In genomic region chr20:36273414-36274247, GRCh38 we compare ENCODE assay signal across 8 cellular contexts. TPM values are rescaled to one million over a fixed set of nuclear protein-coding genes. Genes with fewer than 3 reads are reported as not detected.
A peak's percentile ranks its signal among the peaks of the same experiment; 100 is the strongest.
DNase-seq lines count a peak whose midpoint lies in the region; ATAC-seq and TF ChIP-seq lines count a peak whose summit lies in the region.

No MANE protein-coding gene starts in this region.

- H3K4me2 ChIP-seq in SK-N-SH: no peak overlapping the region

- H3K9ac ChIP-seq in SK-N-SH: no peak overlapping the region

- CTCF ChIA-PET in SK-N-SH (lab: Yijun Ruan, JAX): interaction anchor here (0.8 to 11.3 kb wide), 13 partner anchors 9 to 175 kb away, joined by 3 to 94 read pairs (median 4); no protein-coding TSS in a partner anchor

- no peak overlapping the region for H3K4me3 ChIP-seq in SK-N-SH (ENCODE audit: low read depth in 2 of 2, low read length in 1 of 2)
- no peak overlapping the region for H3K4me3 ChIP-seq in Peyer's patch

- H3K4me1 ChIP-seq in SK-N-SH (ENCODE audit: control insufficient read depth in 1 of 2, insufficient read depth in 2 of 2, low read depth in 1 of 2, low read length in 1 of 2) (peaks cover 0 to 14% of the 10 kb centered on the region in 2 experiments; a peak in 1 of 4 replicates), Peyer's patch (no peaks in the 10 kb centered on the region)

- POLR2A ChIA-PET in SK-N-SH (lab: Yijun Ruan, JAX): no interaction called here

- H3K27ac ChIP-seq in SK-N-SH (ENCODE audit: low read depth in 2 of 2, low read length in 1 of 2): no peak overlapping the region
- H3K27ac ChIP-seq in Peyer's patch: no peak overlapping the region

- H3K9me2 ChIP-seq in SK-N-SH: no peaks in the 10 kb centered on the region

- peak; percentile 61 for TF ChIP-seq RAD21 in SK-N-SH (IDR thresholded peaks at IDR 0.05; ENCODE audit: low read length)

- WGBS in SK-N-SH (ENCODE audit: low lambda C conversion rate): 45% methylated on average over 10 of the region's 14 CpGs

- no peaks in the 10 kb centered on the region for H3K36me3 ChIP-seq in SK-N-SH (replicated peaks in 1 of 2; ENCODE audit: control insufficient read depth in 1 of 2, insufficient read depth in 2 of 2, low read length in 1 of 2)
- H3K36me3 ChIP-seq in Peyer's patch: no peaks in the 10 kb centered on the region

- H3F3A ChIP-seq in SK-N-SH (replicated peaks; ENCODE audit: insufficient read depth): no peaks in the 10 kb centered on the region

- no peaks in the 10 kb centered on the region for H4K20me1 ChIP-seq in SK-N-SH (ENCODE audit: insufficient read depth)

- no peaks in the 10 kb centered on the region for H3K9me3 ChIP-seq in SK-N-SH
- no peaks in the 10 kb centered on the region for H3K9me3 ChIP-seq in Peyer's patch

- no peak for TF ChIP-seq POLR2A in Peyer's patch (IDR thresholded peaks at IDR 0.05)

- H3K27me3 ChIP-seq in SK-N-SH (ENCODE audit: insufficient read depth) (no peaks in the 10 kb centered on the region; the same call in 1 of the 2 replicates), Peyer's patch (no peaks in the 10 kb centered on the region)

- no peak for TF ChIP-seq EP300 in SK-N-SH (IDR thresholded peaks at IDR 0.05; ENCODE audit: borderline replicate concordance in 1 of 2, low read depth in 1 of 2, low read length in 1 of 2)

- ATAC-seq in GM21825 (IDR thresholded peaks at IDR 0.05; ENCODE audit: unreplicated experiment) (no peak), GM18867 (IDR thresholded peaks at IDR 0.05; ENCODE audit: unreplicated experiment) (no peak)

- DNase-seq in ACHN (peak; percentile 25), GM10266 (ENCODE audit: extremely low spot score) (peak; percentile 33), SK-N-SH (peak; percentile 51), glomerular endothelial cell (ENCODE audit: extremely low read depth, low read depth, low spot score) (peak; percentile 1), Peyer's patch (no peak), NCI-H510A treated with DMSO at 0.1 percent for 48 hours (lab: John Stamatoyannopoulos, UW) (no peak)

- in situ Hi-C loops in ACHN (cut with HindIII; ENCODE audit: low pct_ligation_motif_present, low pct_unique_long_range_greater_than_20kb, low sequenced_read_pairs): no loop called here

- peak; percentile 37 for TF ChIP-seq CTCF in GM10266 (IDR thresholded peaks at IDR 0.05; ENCODE audit: control insufficient read depth, insufficient read depth, low read depth, missing control alignments)
- peak; percentile 43 for TF ChIP-seq CTCF in SK-N-SH (IDR thresholded peaks at IDR 0.05)
- TF ChIP-seq CTCF in Peyer's patch (IDR thresholded peaks at IDR 0.05): peak in 2 of 6 experiments; percentile 12 to 18

- no peak overlapping the region for H2AFZ ChIP-seq in SK-N-SH (ENCODE audit: low read depth)

- H3K79me2 ChIP-seq in SK-N-SH (ENCODE audit: insufficient read depth): no peaks in the 10 kb centered on the region

TF ChIP-seq in SK-N-SH, 30 proteins besides CTCF, POLR2A, EP300 and RAD21:
- TF ChIP-seq RXRA (IDR thresholded peaks at IDR 0.05; ENCODE audit: borderline replicate concordance, low read depth): no peak
- no peak for TF ChIP-seq TAF1 (IDR thresholded peaks at IDR 0.05; ENCODE audit: borderline replicate concordance, low read depth, low read length)
- no peak for TF ChIP-seq USF1 (IDR thresholded peaks at IDR 0.05; ENCODE audit: borderline replicate concordance, low read depth)
- TF ChIP-seq ELF1 (IDR thresholded peaks at IDR 0.05): no peak
- TF ChIP-seq YY1 (IDR thresholded peaks at IDR 0.05; ENCODE audit: low read depth): no peak
- no peak for TF ChIP-seq REST (IDR thresholded peaks at IDR 0.05; ENCODE audit: low read depth, low read length)
- TF ChIP-seq RCOR1 (IDR thresholded peaks at IDR 0.05; ENCODE audit: low read length): no peak
- no peak for TF ChIP-seq IRF3 (IDR thresholded peaks at IDR 0.05; ENCODE audit: low read depth, low read length)
- peak; percentile 59 for TF ChIP-seq SMC3 (IDR thresholded peaks at IDR 0.05; ENCODE audit: low read depth, low read length)

RNA-seq across cellular contexts. Expression of gene DLGAP4, which starts 32.5 kb away (rescaled TPM):
- polyA plus RNA-seq in SK-N-SH (2012; rRNA removed): 12.7 and 31.2 TPM in 2 replicates
- 16.5 and 24.1 TPM in 2 replicates for polyA plus RNA-seq in SK-N-SH (2012; cell fraction: cytosol; rRNA removed)
- 65.0 and 82.1 TPM in 2 replicates for polyA plus RNA-seq in SK-N-SH (2012; cell fraction: nucleus; rRNA removed)
- total RNA-seq in glomerular endothelial cell (59.3 and 125 TPM in 2 replicates), Peyer's patch (10 to 100 TPM; 44.5 to 70.1 (median 59.0) TPM)

RNA-seq across cellular contexts. Expression of gene AAR2, which starts 37.4 kb away (rescaled TPM):
- 17.4 and 23.4 TPM in 2 replicates for polyA plus RNA-seq in SK-N-SH (2012; rRNA removed)
- polyA plus RNA-seq in SK-N-SH (2012; cell fraction: cytosol; rRNA removed): 12.4 and 17.6 TPM in 2 replicates
- 17.6 and 18.8 TPM in 2 replicates for polyA plus RNA-seq in SK-N-SH (2012; cell fraction: nucleus; rRNA removed)
- 28.2 and 30.6 TPM in 2 replicates for total RNA-seq in glomerular endothelial cell
- total RNA-seq in Peyer's patch: 10 to 100 TPM; 17.3 to 30.3 (median 29.5) TPM

Comparison
In these comparisons a context has a peak if more than half of its experiments do, and no peak if none do; other contexts are left out.
1. DNase-seq: peak in ACHN (single experiment), GM10266 (single experiment), SK-N-SH (single experiment) and glomerular endothelial cell (single experiment); none in Peyer's patch (0 of 3) and NCI-H510A treated with DMSO at 0.1 percent for 48 hours (single experiment).